In the genomic region with DNA sequence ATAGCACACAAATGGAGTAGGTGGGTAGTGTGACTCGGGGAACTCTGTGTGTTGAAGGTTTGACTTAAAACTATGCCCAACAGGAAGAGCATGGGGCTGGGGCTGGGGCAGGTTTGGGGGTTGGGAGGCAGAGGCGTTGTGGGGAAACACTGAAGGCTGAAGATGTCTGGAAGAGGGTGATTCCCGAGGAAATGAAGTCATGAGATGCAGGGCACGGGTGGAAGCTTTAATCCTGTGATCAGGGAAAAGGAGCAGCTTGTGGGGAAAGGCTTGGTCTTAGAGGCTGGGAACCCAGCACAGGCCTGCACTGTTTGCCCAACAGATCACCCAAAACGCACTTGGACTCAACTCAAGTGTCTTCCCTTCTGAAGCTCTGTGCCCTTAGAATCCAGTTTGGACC, we compare ENCODE assay signal across 15 cellular contexts.
"Had no signal": no experiment of that assay in that cellular context is flagged by ENCODE, and none has a peak within 500 bp of the region (broad histone marks: within the 10 kb centered on the region; RNA-seq: fewer than 3 reads in every experiment).

No MANE protein-coding gene starts in this region.

- H3K36me3 ChIP-seq: gastrocnemius medialis, heart left ventricle, ovary, transverse colon, WERI-Rb-1 had no signal

- ATAC-seq: activated T-cell treated with anti-CD3 and anti-CD28 coated beads, Interleukin-2, amount 50 U/mL, for 4 hours; gastrocnemius medialis; heart left ventricle; sciatic nerve had no signal

- H3K27me3 Mint-ChIP-seq: activated CD4-positive, alpha-beta memory T cell treated with anti-CD3 and anti-CD28 coated beads, Interleukin-2, amount 10 ng/mL, durations not matched to agents 7 days and 5 days; activated naive CD4-positive, alpha-beta T cell treated with anti-CD3 and anti-CD28 coated beads, Interleukin-2, amount 50 U/mL, for 24 hours had no signal

- H3K27ac Mint-ChIP-seq: activated CD4-positive, alpha-beta memory T cell treated with anti-CD3 and anti-CD28 coated beads, Interleukin-2, amount 10 ng/mL, durations not matched to agents 7 days and 5 days; T-helper 1 cell treated with Interleukin-12 subunit alpha and Interleukin-12 subunit beta and Interleukin-4 antibody, amounts not matched to agents 30 μg/mL and 1 μg/mL, for 36 hours had no signal

- DNase-seq: activated CD4-positive, alpha-beta memory T cell treated with anti-CD3 and anti-CD28 coated beads, Interleukin-2, amount 10 ng/mL, durations not matched to agents 7 days and 5 days; activated effector memory CD4-positive, alpha-beta T cell treated with anti-CD3 and anti-CD28 coated beads, Interleukin-2, amount 50 U/mL, for 16 hours; activated T-cell treated with anti-CD3 and anti-CD28 coated beads, Interleukin-2, amount 50 U/mL, for 4 hours; amygdala; gastrocnemius medialis; heart left ventricle; midbrain; ovary; spleen; transverse colon; WERI-Rb-1 had no signal

- H3K27me3 ChIP-seq: gastrocnemius medialis, heart left ventricle, ovary, spleen, transverse colon had no signal

- H3K4me3 Mint-ChIP-seq: activated CD4-positive, alpha-beta memory T cell treated with anti-CD3 and anti-CD28 coated beads, Interleukin-2, amount 10 ng/mL, durations not matched to agents 7 days and 5 days; activated naive CD4-positive, alpha-beta T cell treated with anti-CD3 and anti-CD28 coated beads, Interleukin-2, amount 50 U/mL, for 24 hours; activated T-cell treated with anti-CD3 and anti-CD28 coated beads, Interleukin-2, amount 50 U/mL, for 4 hours; neural crest cell; T-helper 1 cell treated with Interleukin-12 subunit alpha and Interleukin-12 subunit beta and Interleukin-4 antibody, amounts not matched to agents 30 μg/mL and 1 μg/mL, for 36 hours had no signal

- H3K4me1 Mint-ChIP-seq: neural crest cell had no signal

- H3K4me3 ChIP-seq: gastrocnemius medialis, heart left ventricle, ovary, spleen, transverse colon had no signal

- H3K27ac ChIP-seq: gastrocnemius medialis, heart left ventricle, ovary, spleen, transverse colon, WERI-Rb-1 had no signal

- H3K9me3 ChIP-seq: gastrocnemius medialis had no signal
